Comparison of ENCODE assay signal across 28 cellular contexts in the genomic region with DNA sequence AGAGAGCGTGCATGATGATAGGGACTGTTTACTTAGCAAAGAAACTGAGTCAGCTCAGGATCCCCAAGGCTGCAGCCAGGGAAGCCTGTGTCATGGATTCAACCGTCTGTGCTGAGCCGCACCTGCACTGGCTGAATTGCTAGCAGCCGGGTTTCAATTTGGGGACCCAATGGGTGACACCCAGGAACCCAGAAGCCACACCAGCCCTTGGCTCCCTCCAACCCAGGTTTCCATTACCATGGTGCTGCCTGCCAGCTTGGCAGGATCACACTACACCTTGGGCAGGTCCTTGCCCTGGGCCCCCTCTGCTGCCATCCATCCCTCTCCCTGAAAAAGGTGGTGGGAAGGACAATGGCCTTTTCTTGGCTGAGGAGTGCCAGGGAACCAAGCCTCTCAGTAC.
"Had no signal": no experiment of that assay in that cellular context is flagged by ENCODE, and none has a peak within 500 bp of the region (broad histone marks: within the 10 kb centered on the region; RNA-seq: fewer than 3 reads in every experiment).

No MANE protein-coding gene starts in this region.

- DNase-seq: naive thymus-derived CD4-positive, alpha-beta T cell; natural killer cell; nucleus accumbens; pancreas; psoas muscle; right cardiac atrium; spleen; stimulated activated CD4-positive, alpha-beta T cell treated with anti-CD3 and anti-CD28 coated beads, Interleukin-12 subunit alpha, Interleukin-12 subunit beta, amount 100 ng/mL, for 4 hours; stimulated activated CD4-positive, alpha-beta T cell treated with anti-CD3 and anti-CD28 coated beads, Interleukin-1b, Interleukin-23, amount 100 ng/mL, for 48 hours; stimulated activated CD4-positive, alpha-beta T cell treated with anti-CD3 and anti-CD28 coated beads, Interleukin-4, amount 100 ng/mL, for 1 hour; stimulated activated CD4-positive, alpha-beta T cell treated with anti-CD3 and anti-CD28 coated beads, Interleukin-4, amount 100 ng/mL, for 4 hours; stimulated activated CD8-positive, alpha-beta memory T cell treated with anti-CD3 and anti-CD28 coated beads, Interleukin-4, amount 100 ng/mL, for 48 hours; stimulated activated naive CD4-positive, alpha-beta T cell; stimulated activated naive CD8-positive, alpha-beta T cell treated with anti-CD3 and anti-CD28 coated beads, Interleukin-15, amount 100 ng/mL, for 72 hours; stimulated activated naive CD8-positive, alpha-beta T cell treated with anti-CD3 and anti-CD28 coated beads, Interleukin-15, Interleukin-2, amounts not matched to agents 100 U/mL and 50 U/mL, for 24 hours; substantia nigra; testis; transverse colon; upper lobe of right lung; uterus had no signal

- H3K9ac ChIP-seq: neural progenitor cell had no signal

- H3K27me3 ChIP-seq: testis had no signal

- H3K4me2 ChIP-seq: neural progenitor cell, smooth muscle cell had no signal

- ATAC-seq: naive thymus-derived CD4-positive, alpha-beta T cell; natural killer cell; pancreas; psoas muscle; right cardiac atrium; sciatic nerve; stimulated activated memory B cell treated with anti-CD40 and anti-IgM and Interleukin-4, amounts not matched to agents 10 μg/mL and 1 μg/mL and 100 μg/mL, for 72 hours; stimulated activated naive CD8-positive, alpha-beta T cell treated with anti-CD3 and anti-CD28 coated beads, Interleukin-15, amount 100 ng/mL, for 72 hours; stimulated activated naive CD8-positive, alpha-beta T cell treated with anti-CD3 and anti-CD28 coated beads, Interleukin-15, Interleukin-2, amounts not matched to agents 100 U/mL and 50 U/mL, for 24 hours; upper lobe of right lung had no signal

- H3K36me3 ChIP-seq: neural progenitor cell, neutrophil, pancreas, spleen, suprapubic skin, tibial artery, transverse colon, upper lobe of right lung, uterus had no signal

- H2AFZ ChIP-seq: neural progenitor cell had no signal

- H3K4me1 ChIP-seq: pancreas, psoas muscle, tibial artery, transverse colon, upper lobe of right lung, uterus had no signal

- H3K4me3 ChIP-seq: neural progenitor cell, pancreas, psoas muscle, skin epidermis, smooth muscle cell, spleen, suprapubic skin, testis, tibial artery, transverse colon, upper lobe of right lung, uterus had no signal

- H3K27ac ChIP-seq: neural progenitor cell, neutrophil, pancreas, psoas muscle, skin epidermis, spleen, suprapubic skin, testis, tibial artery, transverse colon, upper lobe of right lung, uterus had no signal

- H3K9me3 ChIP-seq: neutrophil, pancreas, psoas muscle, spleen, suprapubic skin, testis, tibial artery, transverse colon, upper lobe of right lung, uterus had no signal
